Comparison of ENCODE assay signal across 11 cellular contexts in the genomic region with DNA sequence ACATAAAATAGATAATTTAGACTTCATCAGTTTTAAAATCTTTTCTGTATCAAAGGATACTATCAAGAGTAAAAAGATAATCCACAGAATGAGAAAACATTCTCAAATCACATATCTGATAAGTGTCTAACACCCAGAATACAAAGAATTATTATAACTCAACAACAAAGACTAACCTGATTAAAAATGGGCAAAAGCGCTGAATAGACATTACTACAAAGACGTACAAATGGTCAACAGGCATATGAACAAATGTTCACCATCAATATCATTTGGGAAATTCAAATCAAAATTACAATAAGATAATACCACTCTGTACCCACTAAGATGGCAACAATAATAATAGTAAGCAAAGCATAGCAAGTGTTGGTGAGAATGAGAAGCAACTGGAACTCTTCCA.
"Had no signal": no experiment of that assay in that cellular context is flagged by ENCODE, and none has a peak within 500 bp of the region (broad histone marks: within the 10 kb centered on the region; RNA-seq: fewer than 3 reads in every experiment).

No MANE protein-coding gene starts in this region.

- H3K9me3 ChIP-seq: HAP-1 had no signal

- H3K4me3 ChIP-seq: GM23248, GM23338, HAP-1 had no signal

- H3K9ac ChIP-seq: GM23248 had no signal

- H3K36me3 ChIP-seq: HAP-1 had no signal

- H3K4me1 ChIP-seq: HAP-1 had no signal

- FAIRE-seq: H1, H54 had no signal

- H3K27ac ChIP-seq: GM23248 had no signal

- DNase-seq: GM23248, GOT3, H7, H9, HCEC 1CT, HFFc6 had no signal

- H2AFZ ChIP-seq: GM23248, GM23338 had no signal

- H3K4me2 ChIP-seq: GM23338 had no signal

- ATAC-seq: GM23338, HCT116 had no signal
